ENCODE assay signal across 25 cellular contexts in the genomic region with DNA sequence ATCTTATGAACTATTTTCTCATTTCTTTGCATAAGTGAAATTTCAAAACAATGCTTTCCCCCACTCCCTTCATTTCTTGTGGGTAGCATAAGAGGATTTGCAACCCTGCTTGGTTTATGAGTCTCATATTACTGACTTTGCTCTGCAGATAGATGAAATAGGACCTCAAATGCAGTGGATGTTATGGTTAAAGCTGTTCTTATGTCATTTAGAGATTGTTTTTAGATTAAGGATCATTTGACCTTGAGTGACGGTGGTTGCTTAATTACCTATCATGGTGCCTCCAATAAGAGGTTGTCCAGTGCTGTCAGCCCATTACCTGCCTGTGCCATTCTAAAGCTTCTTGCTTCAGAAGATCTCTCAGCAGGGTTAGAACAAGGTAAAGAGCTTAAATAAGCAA.
DNase-seq lines count a peak whose midpoint lies in the region; ATAC-seq and TF ChIP-seq lines count a peak whose summit lies in the region.
"Had no signal": no experiment of that assay in that cellular context is flagged by ENCODE, and none has a peak within 500 bp of the region (broad histone marks: within the 10 kb centered on the region; RNA-seq: fewer than 3 reads in every experiment).

No MANE protein-coding gene starts in this region.

- no peaks in the 10 kb centered on the region for H4K20me1 ChIP-seq in PC-3 (ENCODE audit: low read length)

- no peaks in the 10 kb centered on the region; the same call in 1 of the 2 replicates for H3K9me2 ChIP-seq in PC-3 (replicated peaks; ENCODE audit: low read length)

- no TSS peak for BruUV-seq in PC-3 (replicated peaks; lab: Mats Ljungman, UMichigan)

- no peak for TF ChIP-seq CTCF in PC-3 (conservative IDR thresholded peaks at IDR 0.05; ENCODE audit: low read depth, low read length)

- POLR2A ChIA-PET in PC-3 (lab: Charles Lee; ENCODE audit: unreplicated experiment), result interaction anchor here (0.6 kb wide), 1 partner anchor 1057 kb away, joined by 4 read pairs; no protein-coding TSS in a partner anchor

- intact Hi-C loops in PC-3 (cut with micrococcal nuclease), result no loop called here

- no peak overlapping the region for H2AFZ ChIP-seq in PC-3 (ENCODE audit: low read length)
- H2AFZ ChIP-seq: PC-9 had no signal

- no peak overlapping the region for H3K4me3 ChIP-seq in PC-3 (ENCODE audit: low read length)
- H3K4me3 ChIP-seq: PC-9, SJCRH30 had no signal

- no peak overlapping the region for H3K9ac ChIP-seq in PC-3 (ENCODE audit: low read length)

- CTCF ChIA-PET in PC-3 (lab: Charles Lee), result no interaction called here

- H3K36me3 ChIP-seq in PC-3 (ENCODE audit: low read depth, low read length), result no peaks in the 10 kb centered on the region
- H3K36me3 ChIP-seq: BE2C, SJCRH30 had no signal

- H3K4me1 ChIP-seq in PC-3 (ENCODE audit: insufficient read depth, low read length), result peaks cover 18% of the 10 kb centered on the region

- peak; percentile 46 for DNase-seq in NCI-H187 treated with DMSO at 0.1 percent for 48 hours (lab: John Stamatoyannopoulos, UW)
- no peak for DNase-seq in NCI-H187 (lab: John Stamatoyannopoulos, UW)
- no peak for DNase-seq in PC-3
- peak; percentile 73 for DNase-seq in iris pigment epithelial cell (ENCODE audit: low read depth)
- DNase-seq in activated CD4-positive, alpha-beta T cell treated with anti-CD3 and anti-CD28 coated beads for 48 hours, result no peak
- DNase-seq in T-helper 1 cell, result no peak
- no peak for DNase-seq in UCSD-AML1 (lab: John Stamatoyannopoulos, UW; ENCODE audit: unreplicated experiment)
- DNase-seq: BE2C; CD8-positive, alpha-beta memory T cell; DMS79 treated with DMSO at 0.1 percent for 48 hours; GF-D8; KBM-7; MV-4-11; NCI-H1105; NCI-H1436 treated with DMSO at 0.1 percent for 48 hours; NCI-H2029; NCI-H2227 treated with DMSO at 0.1 percent for 48 hours; NCI-H510A; NCI-H748 treated with DMSO at 0.1 percent for 48 hours; NK-92 treated with Interleukin-12 subunit alpha and Interleukin-12 subunit beta, amount 100 ng/mL, for 24 hours; PC-9 had no signal

- no peaks in the 10 kb centered on the region for H3K27me3 ChIP-seq in PC-3 (ENCODE audit: low read length)
- H3K27me3 ChIP-seq: BE2C, SJCRH30 had no signal

- no peaks in the 10 kb centered on the region for H3K79me2 ChIP-seq in PC-3 (ENCODE audit: low read length)

- no peak overlapping the region for H3K4me2 ChIP-seq in PC-3 (ENCODE audit: low read length)
- H3K4me2 ChIP-seq: PC-9 had no signal

- ATAC-seq in PC-3, result no peak
- ATAC-seq in GM18868 (IDR thresholded peaks at IDR 0.05; ENCODE audit: unreplicated experiment), result no peak
- ATAC-seq: Right ventricle myocardium inferior had no signal

- H3K9me3 ChIP-seq in PC-3 (ENCODE audit: low read length), result no peaks in the 10 kb centered on the region
- H3K9me3 ChIP-seq: BE2C, SJCRH30 had no signal

- H3F3A ChIP-seq in PC-3 (ENCODE audit: low read length, unreplicated experiment), result no peaks in the 10 kb centered on the region

- H3K27ac ChIP-seq in PC-3 (ENCODE audit: low read length), result 0 out of 2 replicates have a peak overlapping the region, but pooled peaks have one; percentile 68
- H3K27ac ChIP-seq: 22Rv1, PC-9, SJCRH30 had no signal

Comparison
In these comparisons a context has a peak if more than half of its experiments do, and no peak if none do; other contexts are left out.
1. DNase-seq: peak in NCI-H187 treated with DMSO at 0.1 percent for 48 hours (single experiment) and iris pigment epithelial cell (single experiment); none in NCI-H187 (0 of 2), PC-3 (single experiment), activated CD4-positive, alpha-beta T cell treated with anti-CD3 and anti-CD28 coated beads for 48 hours (single experiment), T-helper 1 cell (0 of 5) and UCSD-AML1 (single experiment).